In genomic region chr12:47080725-47081502, GRCh38 we compare ENCODE assay signal across 8 cellular contexts. TPM values are rescaled to one million over a fixed set of nuclear protein-coding genes. Genes with fewer than 3 reads are reported as not detected.
A peak's percentile ranks its signal among the peaks of the same experiment; 100 is the strongest.
DNase-seq lines count a peak whose midpoint lies in the region; ATAC-seq, FAIRE-seq and TF ChIP-seq lines count a peak whose summit lies in the region.

No MANE protein-coding gene starts in this region.

- H3K27ac ChIP-seq in PC-3 (ENCODE audit: low read length) (peak overlapping the region; percentile 85), pancreas (peak overlapping the region; percentile 49 to 88 (median 66)), vagina (peak overlapping the region; percentile 96)

- CTCF ChIA-PET in PC-3 (lab: Charles Lee), result interaction anchor here (0.6 kb wide), 1 partner anchor 173 kb away, joined by 3 read pairs; no protein-coding TSS in a partner anchor

- no peaks in the 10 kb centered on the region for H3K27me3 ChIP-seq in PC-3 (ENCODE audit: low read length)
- no peaks in the 10 kb centered on the region for H3K27me3 ChIP-seq in pancreas
- no peaks in the 10 kb centered on the region for H3K27me3 ChIP-seq in vagina

- TF ChIP-seq CTCF in GM13976 (IDR thresholded peaks at IDR 0.05; ENCODE audit: borderline replicate concordance, control extremely low read depth, extremely low read depth, insufficient read depth, missing control alignments) (no peak), PC-3 (conservative IDR thresholded peaks at IDR 0.05; ENCODE audit: low read depth, low read length) (no peak), pancreas (IDR thresholded peaks at IDR 0.05) (no peak), vagina (IDR thresholded peaks at IDR 0.05) (no peak)

- peaks cover 7% of the 10 kb centered on the region; the same call in 1 of the 2 replicates for H4K20me1 ChIP-seq in PC-3 (ENCODE audit: low read length)

- H3K9ac ChIP-seq in PC-3 (ENCODE audit: low read length), result peak overlapping the region; percentile 75

- BruUV-seq in PC-3 (replicated peaks; lab: Mats Ljungman, UMichigan), result TSS peak; percentile 54

- H3K9me3 ChIP-seq in PC-3 (ENCODE audit: low read length) (no peaks in the 10 kb centered on the region), pancreas (no peaks in the 10 kb centered on the region), vagina (no peaks in the 10 kb centered on the region)

- DNase-seq in GM13976 (ENCODE audit: low spot score) (peak; percentile 24), PC-3 (peak; percentile 75), germinal center (ENCODE audit: low spot score) (peak; percentile 65), pancreas (peak in 3 of 6 donors; percentile 49 to 71 (median 55)), vagina (ENCODE audit: extremely low spot score in 2 of 2) (no peak), RPMI8226 (no peak), GM12891 (ENCODE audit: insufficient read length, low spot score) (no peak)
- DNase-seq in activated effector memory CD4-positive, alpha-beta T cell treated with anti-CD3 and anti-CD28 coated beads, Interleukin-2, amount 50 U/mL, for 16 hours, result peak; percentile 79

- peak overlapping the region; percentile 83 for H2AFZ ChIP-seq in PC-3 (ENCODE audit: low read length)

- peaks cover 10% of the 10 kb centered on the region for H3F3A ChIP-seq in PC-3 (ENCODE audit: low read length, unreplicated experiment)

- no peaks in the 10 kb centered on the region for H3K9me2 ChIP-seq in PC-3 (replicated peaks; ENCODE audit: low read length)

- peak in 1 of 2 donors; percentile 28 for TF ChIP-seq POLR2A in vagina (IDR thresholded peaks at IDR 0.05)
- no peak for TF ChIP-seq POLR2A in GM12891 (IDR thresholded peaks at IDR 0.05; ENCODE audit: low read depth, low read length)

- H3K79me2 ChIP-seq in PC-3 (ENCODE audit: low read length), result peaks cover 53% of the 10 kb centered on the region

- intact Hi-C loops in PC-3 (cut with micrococcal nuclease) (loop anchor here (2.0 to 5.0 kb wide), 7 partner anchors 16 to 226 kb away; no protein-coding TSS in a partner anchor), pancreas (cut with DNase I) (loop anchor here in 1 of 3 donors (10.0 kb wide), 1 partner anchor 224 kb away; no protein-coding TSS in a partner anchor), vagina (cut with DNase I) (loop anchor here (5.0 kb wide), 1 partner anchor 679 kb away; no protein-coding TSS in a partner anchor)

- in situ Hi-C loops in GM13976 (cut with MboI; ENCODE audit: low sequenced_read_pairs, unreplicated experiment), result no loop called here

- 32 to 45% methylated on average over 26 of the region's 26 CpGs for WGBS in pancreas, 2 donors

- POLR2A ChIA-PET in PC-3 (lab: Charles Lee; ENCODE audit: unreplicated experiment), result interaction anchor here (0.6 to 1.0 kb wide), 2 partner anchors 14 to 192 kb away, joined by 3 to 7 read pairs; no protein-coding TSS in a partner anchor

- no peaks in the 10 kb centered on the region for H3K36me3 ChIP-seq in PC-3 (ENCODE audit: low read depth, low read length)
- no peaks in the 10 kb centered on the region for H3K36me3 ChIP-seq in pancreas
- H3K36me3 ChIP-seq in vagina, result no peaks in the 10 kb centered on the region

- H3K4me1 ChIP-seq in PC-3 (ENCODE audit: insufficient read depth, low read length) (peaks cover 78% of the 10 kb centered on the region), pancreas (peaks cover 0 to 14% (median 0%) of the 10 kb centered on the region in 3 donors), vagina (peaks cover 63% of the 10 kb centered on the region)

- H3K4me3 ChIP-seq in PC-3 (ENCODE audit: low read length) (peak overlapping the region; percentile 82), pancreas (peak overlapping the region; percentile 55 to 77 (median 70)), vagina (peak overlapping the region; percentile 67 to 77)

- no peak for FAIRE-seq in pancreas (lab: Jason Lieb, UNC)
- no peak for FAIRE-seq in GM12891 (lab: Jason Lieb, UNC)

- peak; percentile 23 for ATAC-seq in PC-3
- ATAC-seq in pancreas, result peak; percentile 17 to 48 (median 33)

- peak overlapping the region; percentile 94 for H3K4me2 ChIP-seq in PC-3 (ENCODE audit: low read length)

TF ChIP-seq in GM12891, 5 proteins besides CTCF, POLR2A, EP300 and RAD21:
- TF ChIP-seq TAF1 (IDR thresholded peaks at IDR 0.05; ENCODE audit: low read depth, low read length) (no peak), POLR2AphosphoS5 (IDR thresholded peaks at IDR 0.05; ENCODE audit: low read depth, low read length) (no peak), SPI1 (IDR thresholded peaks at IDR 0.05; ENCODE audit: low read depth, low read length) (no peak), POU2F2 (IDR thresholded peaks at IDR 0.05; ENCODE audit: low read depth, low read length) (no peak), PAX5 (IDR thresholded peaks at IDR 0.05; ENCODE audit: insufficient read depth, low read length, severe bottlenecking) (no peak)

RNA-seq across cellular contexts. Expression of gene AMIGO2, which starts 1.2 kb away (rescaled TPM):
- total RNA-seq in PC-3 (2014; rRNA removed) (19.3 and 22.2 TPM in 2 replicates), pancreas (1 to 10 TPM; 1.3 to 7.5 (median 2.2) TPM), vagina (20.4 TPM)
- 1 to 10 TPM; 2.2 to 3.9 TPM for polyA plus RNA-seq in pancreas
- polyA plus RNA-seq in GM12891 (2012; ENCODE audit: low read depth, missing spikeins), result not detected

RNA-seq across cellular contexts. Expression of gene PCED1B, which starts 1.5 kb away (rescaled TPM):
- total RNA-seq in PC-3 (2014; rRNA removed) (1.0 TPM in 1 of 2 replicates, not detected in the other), pancreas (1 to 10 TPM in 4 of 6 donors, under 1 TPM in 2; 0.71 to 6.4 (median 1.5) TPM), vagina (6.9 TPM)
- 1 to 10 TPM; 1.8 to 2.4 TPM for polyA plus RNA-seq in pancreas
- polyA plus RNA-seq in GM12891 (2012; ENCODE audit: low read depth, missing spikeins), result 1.8 TPM

Comparison
In these comparisons a context has a peak if more than half of its experiments do, and no peak if none do; other contexts are left out.
1. DNase-seq: peak in GM13976 (single experiment), PC-3 (single experiment), activated effector memory CD4-positive, alpha-beta T cell treated with anti-CD3 and anti-CD28 coated beads, Interleukin-2, amount 50 U/mL, for 16 hours (single experiment) and germinal center (single experiment); none in vagina (0 of 2), RPMI8226 (single experiment) and GM12891 (single experiment).
2. Peak in every context shown above with its lines, with median percentiles within 50 percentile points of each other: H3K27ac ChIP-seq and H3K4me3 ChIP-seq.